Comparison of ENCODE assay signal across 9 cellular contexts in the genomic region with DNA sequence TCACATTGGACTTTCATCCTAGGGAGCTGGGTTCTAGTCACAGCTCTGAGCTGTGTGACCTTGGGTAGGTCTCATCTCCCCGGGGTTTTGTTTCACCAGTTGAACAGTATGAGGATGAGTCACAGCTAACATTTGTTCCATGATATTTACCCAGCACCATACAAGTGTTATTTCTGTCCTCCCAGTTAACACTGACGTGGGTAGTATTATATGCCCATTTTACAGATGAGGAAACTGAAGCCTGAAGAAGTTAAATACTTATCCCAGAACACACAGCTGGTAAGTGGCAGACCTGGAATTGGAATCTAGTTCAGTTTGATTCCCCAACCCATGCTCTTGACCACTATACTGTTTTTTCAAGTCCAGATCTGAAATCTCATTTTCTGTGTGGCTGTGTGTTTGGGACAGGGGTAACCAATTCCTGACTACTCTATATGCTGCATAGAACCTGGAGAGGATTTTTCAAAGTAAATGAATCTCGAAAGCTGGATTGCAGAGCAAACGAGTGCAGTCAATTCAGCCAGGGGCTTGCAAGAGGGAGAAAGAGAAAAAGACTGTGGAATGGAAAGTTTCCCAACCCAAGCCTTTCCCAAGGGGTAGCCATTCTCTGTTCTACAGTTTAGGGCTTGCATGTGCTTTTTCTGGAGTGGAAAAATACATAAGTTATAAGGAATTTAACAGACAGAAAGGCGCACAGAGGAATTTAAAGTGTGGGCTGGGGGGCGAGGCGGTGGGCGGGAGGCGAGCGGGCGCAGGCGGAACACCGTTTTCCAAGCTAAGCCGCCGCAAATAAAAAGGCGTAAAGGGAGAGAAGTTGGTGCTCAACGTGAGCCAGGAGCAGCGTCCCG. TPM values are rescaled to one million over a fixed set of nuclear protein-coding genes. Genes with fewer than 3 reads are reported as not detected.
A peak's percentile ranks its signal among the peaks of the same experiment; 100 is the strongest.
DNase-seq lines count a peak whose midpoint lies in the region; ATAC-seq and TF ChIP-seq lines count a peak whose summit lies in the region.
"Had no signal": no experiment of that assay in that cellular context is flagged by ENCODE, and none has a peak within 500 bp of the region (broad histone marks: within the 10 kb centered on the region; RNA-seq: fewer than 3 reads in every experiment).

No MANE protein-coding gene starts in this region.

- ATAC-seq in HG02759 (IDR thresholded peaks at IDR 0.05; ENCODE audit: unreplicated experiment) (peak; percentile 16), T-cell (replicated peaks in 1 of 4) (no peak)
- no peak for ATAC-seq in stimulated activated naive CD8-positive, alpha-beta T cell treated with anti-CD3 and anti-CD28 coated beads, Interleukin-15, amount 100 ng/mL, for 72 hours

- DNase-seq in cardiac fibroblast (ENCODE audit: low read depth in 2 of 2): peak; percentile 39 to 74
- DNase-seq in stimulated activated naive CD8-positive, alpha-beta T cell treated with anti-CD3 and anti-CD28 coated beads, Interleukin-15, amount 100 ng/mL, for 72 hours: no peak
- no peak for DNase-seq in T-cell
- DNase-seq in NCI-H1694 treated with DMSO at 0.1 percent for 48 hours (lab: John Stamatoyannopoulos, UW): no peak
- DNase-seq in stimulated activated naive CD4-positive, alpha-beta T cell treated with Interleukin-2 at 50 U/mL for 16 hours (lab: John Stamatoyannopoulos, UW): no peak
- no peak for DNase-seq in central memory CD4-positive, alpha-beta T cell

- peak overlapping the region; percentile 24 to 58 for H3K4me3 Mint-ChIP-seq in stimulated activated naive CD8-positive, alpha-beta T cell treated with anti-CD3 and anti-CD28 coated beads, Interleukin-15, amount 100 ng/mL, for 72 hours
- no peak overlapping the region for H3K4me3 Mint-ChIP-seq in T-cell

- peaks cover 64% of the 10 kb centered on the region for H3K27me3 Mint-ChIP-seq in stimulated activated naive CD8-positive, alpha-beta T cell treated with anti-CD3 and anti-CD28 coated beads, Interleukin-15, amount 100 ng/mL, for 72 hours
- peaks cover 46 to 50% of the 10 kb centered on the region in 2 donors for H3K27me3 Mint-ChIP-seq in T-cell

- H3K4me3 ChIP-seq in cardiac fibroblast (replicated peaks in 1 of 2; ENCODE audit: low read depth in 2 of 2, low read length in 2 of 2): peak overlapping the region; percentile 57 to 71

- POLR2A ChIA-PET in T-cell (lab: Charles Lee): no interaction called here

- peak overlapping the region; percentile 74 for H3K27ac ChIP-seq in layer of hippocampus (ENCODE audit: low read depth, low read length)
- H3K27ac ChIP-seq: KMS-11 had no signal

- no peaks in the 10 kb centered on the region for H3K27me3 ChIP-seq in layer of hippocampus (ENCODE audit: control insufficient read depth, insufficient read depth, low read length)

- CTCF ChIA-PET in T-cell (lab: Charles Lee): no interaction called here

- no peaks in the 10 kb centered on the region for H3K36me3 Mint-ChIP-seq in T-cell

- no peaks in the 10 kb centered on the region for H3K9me3 Mint-ChIP-seq in stimulated activated naive CD8-positive, alpha-beta T cell treated with anti-CD3 and anti-CD28 coated beads, Interleukin-15, amount 100 ng/mL, for 72 hours
- H3K9me3 Mint-ChIP-seq in T-cell: no peaks in the 10 kb centered on the region

- no peak for TF ChIP-seq CTCF in cardiac fibroblast (IDR thresholded peaks at IDR 0.05; ENCODE audit: low read depth, low read length)

- H3K27ac Mint-ChIP-seq in stimulated activated naive CD8-positive, alpha-beta T cell treated with anti-CD3 and anti-CD28 coated beads, Interleukin-15, amount 100 ng/mL, for 72 hours: no peak overlapping the region
- no peak overlapping the region for H3K27ac Mint-ChIP-seq in T-cell

- H3K4me1 Mint-ChIP-seq in stimulated activated naive CD8-positive, alpha-beta T cell treated with anti-CD3 and anti-CD28 coated beads, Interleukin-15, amount 100 ng/mL, for 72 hours: peaks cover 7% of the 10 kb centered on the region
- peaks cover 0 to 8% (median 3%) of the 10 kb centered on the region in 3 donors for H3K4me1 Mint-ChIP-seq in T-cell

RNA-seq across cellular contexts. Expression of a gene that starts 0.7 kb away (rescaled TPM):
- total RNA-seq in T-cell: not detected

Comparison
In these comparisons a context has a peak if more than half of its experiments do, and no peak if none do; other contexts are left out.
1. DNase-seq: peak in cardiac fibroblast (2 of 2); none in stimulated activated naive CD8-positive, alpha-beta T cell treated with anti-CD3 and anti-CD28 coated beads, Interleukin-15, amount 100 ng/mL, for 72 hours (0 of 2), T-cell (0 of 34), NCI-H1694 treated with DMSO at 0.1 percent for 48 hours (single experiment), stimulated activated naive CD4-positive, alpha-beta T cell treated with Interleukin-2 at 50 U/mL for 16 hours (single experiment) and central memory CD4-positive, alpha-beta T cell (single experiment).
2. H3K4me3 Mint-ChIP-seq: peak in stimulated activated naive CD8-positive, alpha-beta T cell treated with anti-CD3 and anti-CD28 coated beads, Interleukin-15, amount 100 ng/mL, for 72 hours (2 of 2); none in T-cell (0 of 3).